In the genomic region with DNA sequence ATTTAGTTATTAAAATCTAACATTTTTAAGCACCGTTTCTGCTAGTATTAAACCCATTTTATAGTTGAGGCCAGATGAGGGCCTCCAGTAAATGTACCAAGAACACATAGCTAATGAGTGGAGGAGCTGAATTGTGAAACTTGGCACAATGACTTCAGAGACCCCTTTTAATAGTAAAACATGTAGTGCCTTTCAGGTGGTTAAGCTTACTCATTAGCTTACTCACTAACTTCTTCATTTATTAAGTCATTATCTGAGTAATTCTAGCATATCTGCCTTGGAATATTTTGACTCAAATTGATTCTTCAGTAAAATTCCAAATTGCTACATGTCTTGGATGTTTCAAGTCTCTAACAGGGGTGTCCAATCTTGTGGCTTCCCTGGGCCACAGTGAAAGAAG, we compare ENCODE assay signal across 26 cellular contexts.
DNase-seq lines count a peak whose midpoint lies in the region; ATAC-seq, FAIRE-seq and TF ChIP-seq lines count a peak whose summit lies in the region.
"Had no signal": no experiment of that assay in that cellular context is flagged by ENCODE, and none has a peak within 500 bp of the region (broad histone marks: within the 10 kb centered on the region; RNA-seq: fewer than 3 reads in every experiment).

No MANE protein-coding gene starts in this region.

- DNase-seq in GM12878 (ENCODE audit: low read depth, low spot score): no peak
- peak; percentile 34 for DNase-seq in kidney epithelial cell (ENCODE audit: low read depth)
- DNase-seq in renal cortical epithelial cell (ENCODE audit: low read depth): peak; percentile 88
- DNase-seq in ovary: no peak
- DNase-seq in activated gamma-delta T cell treated with Interleukin-2 at 50 U/mL for 16 hours: no peak
- DNase-seq in NCI-H748 treated with DMSO at 0.1 percent for 48 hours (lab: John Stamatoyannopoulos, UW): no peak
- DNase-seq: C1 segment of cervical spinal cord; CD4-positive, alpha-beta memory T cell; COR-L47; DMS53; GDM1; H7; NCI-H1048; NCI-H1417; NCI-H1694; NCI-H2081 treated with DMSO at 0.1 percent for 48 hours; NCI-H2171; NCI-H345; NCI-H524; NCI-H774 had no signal

- peak; percentile 45 for ATAC-seq in HG02610 (IDR thresholded peaks at IDR 0.05; ENCODE audit: unreplicated experiment)
- ATAC-seq in GM12878: no peak
- ATAC-seq in HG03354 (IDR thresholded peaks at IDR 0.05; ENCODE audit: poor library complexity, severe bottlenecking, unreplicated experiment): no peak
- ATAC-seq: Right ventricle myocardium inferior had no signal

- no peaks in the 10 kb centered on the region for H4K20me1 ChIP-seq in GM12878 (ENCODE audit: control insufficient read depth, insufficient read depth)

- H3K9ac ChIP-seq in GM12878 (ENCODE audit: control insufficient read depth, insufficient read depth, low read length): no peak overlapping the region

- H3K4me3 ChIP-seq in GM12878 (no peak overlapping the region), kidney epithelial cell (ENCODE audit: low read depth, low read length) (no peak overlapping the region), ovary (no peak overlapping the region)
- H3K4me3 ChIP-seq: SJSA1 had no signal

- no TSS peak for BruUV-seq in GM12878 (replicated peaks; lab: Mats Ljungman, UMichigan)

- no peak for FAIRE-seq in GM12878 (lab: Jason Lieb, UNC)
- FAIRE-seq: GM12891 had no signal

- POLR2A ChIA-PET in GM12878 (lab: Charles Lee): no interaction called here

- TF ChIP-seq CTCF in GM12878 (IDR thresholded peaks at IDR 0.05 in 2 of 3, conservative IDR thresholded peaks at IDR 0.05 in 1 of 3; ENCODE audit: control insufficient read depth in 2 of 3, extremely low read depth in 1 of 3, insufficient read depth in 1 of 3, low read depth in 3 of 3, low read length in 3 of 3) (no peak), kidney epithelial cell (IDR thresholded peaks at IDR 0.05; ENCODE audit: insufficient read depth, low read length, poor library complexity, severe bottlenecking) (no peak), ovary (IDR thresholded peaks at IDR 0.05) (no peak)

- RAD21 ChIA-PET in GM12878 (lab: Charles Lee; ENCODE audit: unreplicated experiment): interaction anchor here (0.9 kb wide), 1 partner anchor 21 kb away, joined by 3 read pairs; no protein-coding TSS in a partner anchor

- no peak overlapping the region for H2AFZ ChIP-seq in GM12878 (ENCODE audit: control insufficient read depth, low read depth, low read length)

- SMC1A ChIA-PET in GM12878 (lab: Charles Lee; ENCODE audit: uncharacterized antibody, unreplicated experiment): no interaction called here

- H3K9me3 ChIP-seq in GM12878 (replicated peaks; ENCODE audit: control insufficient read depth, insufficient read depth, low read length): no peaks in the 10 kb centered on the region
- no peaks in the 10 kb centered on the region for H3K9me3 ChIP-seq in ovary
- H3K9me3 ChIP-seq: SJSA1 had no signal

- H3K36me3 ChIP-seq in GM12878 (ENCODE audit: control insufficient read depth in 2 of 2, insufficient read depth in 2 of 2, low read length in 1 of 2) (no peaks in the 10 kb centered on the region), kidney epithelial cell (ENCODE audit: control insufficient read depth, insufficient read depth, low read length) (no peaks in the 10 kb centered on the region), ovary (no peaks in the 10 kb centered on the region)
- H3K36me3 ChIP-seq: SJSA1 had no signal

- H3K4me1 ChIP-seq in GM12878 (ENCODE audit: control insufficient read depth, insufficient read depth, low read length) (no peaks in the 10 kb centered on the region), ovary (ENCODE audit: insufficient read depth) (peaks cover 2% of the 10 kb centered on the region)
- H3K4me1 ChIP-seq: SJSA1 had no signal

- in situ Hi-C loops in GM12878 (cut with MboI): no loop called here

- TF ChIP-seq EP300 in GM12878 (IDR thresholded peaks at IDR 0.05; ENCODE audit: borderline replicate concordance in 1 of 2, control insufficient read depth in 1 of 2, low read depth in 2 of 2, low read length in 2 of 2) (no peak), ovary (IDR thresholded peaks at IDR 0.05) (no peak)

- CTCF ChIA-PET in GM12878 (lab: Yijun Ruan, JAX): no interaction called here

- no peak overlapping the region for H3K27ac ChIP-seq in GM12878 (ENCODE audit: control insufficient read depth, insufficient read depth)
- H3K27ac ChIP-seq in ovary: no peak overlapping the region
- H3K27ac ChIP-seq: HL-60, SJSA1 had no signal

- no peak for TF ChIP-seq RAD21 in GM12878 (IDR thresholded peaks at IDR 0.05; ENCODE audit: insufficient read depth, low read depth, low read length)

- H3K27me3 ChIP-seq in GM12878 (replicated peaks in 1 of 2; ENCODE audit: control insufficient read depth in 2 of 2, insufficient read depth in 2 of 2, low read length in 1 of 2) (no peaks in the 10 kb centered on the region), kidney epithelial cell (ENCODE audit: control insufficient read depth, insufficient read depth, low read length) (no peaks in the 10 kb centered on the region), ovary (no peaks in the 10 kb centered on the region)

- 0% methylated on average over 1 of the region's 1 CpG for WGBS in GM12878 (ENCODE audit: insufficient coverage, insufficient replicate concordance, low lambda C conversion rate, missing lambda C conversion rate)
- WGBS in ovary, 3 donors: 90 to 92% (median 90%) methylated on average over 1 of the region's 1 CpG

- TF ChIP-seq POLR2A in GM12878 (IDR thresholded peaks at IDR 0.05; ENCODE audit: low read depth, low read length): no peak
- TF ChIP-seq POLR2A in ovary (IDR thresholded peaks at IDR 0.05): no peak

- H3K4me2 ChIP-seq in GM12878 (ENCODE audit: control insufficient read depth, insufficient read depth): no peak overlapping the region

- intact Hi-C loops in GM12878 (cut with micrococcal nuclease; ENCODE audit: unreplicated experiment) (loop anchor here (5.0 kb wide), 1 partner anchor 352 kb away; no protein-coding TSS in a partner anchor), ovary (cut with DNase I) (no loop called here)

- no peaks in the 10 kb centered on the region for H3K79me2 ChIP-seq in GM12878 (ENCODE audit: control insufficient read depth, insufficient read depth, low read length)

TF ChIP-seq in GM12878, 131 proteins besides CTCF, POLR2A, EP300 and RAD21:
- TF ChIP-seq, protein P1, sequence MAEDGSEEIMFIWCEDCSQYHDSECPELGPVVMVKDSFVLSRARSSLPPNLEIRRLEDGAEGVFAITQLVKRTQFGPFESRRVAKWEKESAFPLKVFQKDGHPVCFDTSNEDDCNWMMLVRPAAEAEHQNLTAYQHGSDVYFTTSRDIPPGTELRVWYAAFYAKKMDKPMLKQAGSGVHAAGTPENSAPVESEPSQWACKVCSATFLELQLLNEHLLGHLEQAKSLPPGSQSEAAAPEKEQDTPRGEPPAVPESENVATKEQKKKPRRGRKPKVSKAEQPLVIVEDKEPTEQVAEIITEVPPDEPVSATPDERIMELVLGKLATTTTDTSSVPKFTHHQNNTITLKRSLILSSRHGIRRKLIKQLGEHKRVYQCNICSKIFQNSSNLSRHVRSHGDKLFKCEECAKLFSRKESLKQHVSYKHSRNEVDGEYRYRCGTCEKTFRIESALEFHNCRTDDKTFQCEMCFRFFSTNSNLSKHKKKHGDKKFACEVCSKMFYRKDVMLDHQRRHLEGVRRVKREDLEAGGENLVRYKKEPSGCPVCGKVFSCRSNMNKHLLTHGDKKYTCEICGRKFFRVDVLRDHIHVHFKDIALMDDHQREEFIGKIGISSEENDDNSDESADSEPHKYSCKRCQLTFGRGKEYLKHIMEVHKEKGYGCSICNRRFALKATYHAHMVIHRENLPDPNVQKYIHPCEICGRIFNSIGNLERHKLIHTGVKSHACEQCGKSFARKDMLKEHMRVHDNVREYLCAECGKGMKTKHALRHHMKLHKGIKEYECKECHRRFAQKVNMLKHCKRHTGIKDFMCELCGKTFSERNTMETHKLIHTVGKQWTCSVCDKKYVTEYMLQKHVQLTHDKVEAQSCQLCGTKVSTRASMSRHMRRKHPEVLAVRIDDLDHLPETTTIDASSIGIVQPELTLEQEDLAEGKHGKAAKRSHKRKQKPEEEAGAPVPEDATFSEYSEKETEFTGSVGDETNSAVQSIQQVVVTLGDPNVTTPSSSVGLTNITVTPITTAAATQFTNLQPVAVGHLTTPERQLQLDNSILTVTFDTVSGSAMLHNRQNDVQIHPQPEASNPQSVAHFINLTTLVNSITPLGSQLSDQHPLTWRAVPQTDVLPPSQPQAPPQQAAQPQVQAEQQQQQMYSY (CRISPR knock-in tag; IDR thresholded peaks at IDR 0.05): no peak
- TF ChIP-seq CREB1 (IDR thresholded peaks at IDR 0.05; ENCODE audit: low read depth) (no peak), IKZF1 (conservative IDR thresholded peaks at IDR 0.05) (0 out of 2 replicates have a peak, but pooled peaks have one; percentile 20), MEF2B (IDR thresholded peaks at IDR 0.05; ENCODE audit: partially characterized antibody, poor library complexity, severe bottlenecking) (no peak), HDGF (IDR thresholded peaks at IDR 0.05) (no peak)
- TF ChIP-seq, protein P2, sequence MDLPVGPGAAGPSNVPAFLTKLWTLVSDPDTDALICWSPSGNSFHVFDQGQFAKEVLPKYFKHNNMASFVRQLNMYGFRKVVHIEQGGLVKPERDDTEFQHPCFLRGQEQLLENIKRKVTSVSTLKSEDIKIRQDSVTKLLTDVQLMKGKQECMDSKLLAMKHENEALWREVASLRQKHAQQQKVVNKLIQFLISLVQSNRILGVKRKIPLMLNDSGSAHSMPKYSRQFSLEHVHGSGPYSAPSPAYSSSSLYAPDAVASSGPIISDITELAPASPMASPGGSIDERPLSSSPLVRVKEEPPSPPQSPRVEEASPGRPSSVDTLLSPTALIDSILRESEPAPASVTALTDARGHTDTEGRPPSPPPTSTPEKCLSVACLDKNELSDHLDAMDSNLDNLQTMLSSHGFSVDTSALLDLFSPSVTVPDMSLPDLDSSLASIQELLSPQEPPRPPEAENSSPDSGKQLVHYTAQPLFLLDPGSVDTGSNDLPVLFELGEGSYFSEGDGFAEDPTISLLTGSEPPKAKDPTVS (IDR thresholded peaks at IDR 0.05; ENCODE audit: low read depth, low read length): no peak

Comparison
In these comparisons a context has a peak if more than half of its experiments do, and no peak if none do; other contexts are left out.
1. DNase-seq: peak in kidney epithelial cell (single experiment) and renal cortical epithelial cell (single experiment); none in GM12878 (single experiment), ovary (0 of 5), activated gamma-delta T cell treated with Interleukin-2 at 50 U/mL for 16 hours (single experiment) and NCI-H748 treated with DMSO at 0.1 percent for 48 hours (single experiment).